Comparison of ENCODE assay signal across 9 cellular contexts in the genomic region with DNA sequence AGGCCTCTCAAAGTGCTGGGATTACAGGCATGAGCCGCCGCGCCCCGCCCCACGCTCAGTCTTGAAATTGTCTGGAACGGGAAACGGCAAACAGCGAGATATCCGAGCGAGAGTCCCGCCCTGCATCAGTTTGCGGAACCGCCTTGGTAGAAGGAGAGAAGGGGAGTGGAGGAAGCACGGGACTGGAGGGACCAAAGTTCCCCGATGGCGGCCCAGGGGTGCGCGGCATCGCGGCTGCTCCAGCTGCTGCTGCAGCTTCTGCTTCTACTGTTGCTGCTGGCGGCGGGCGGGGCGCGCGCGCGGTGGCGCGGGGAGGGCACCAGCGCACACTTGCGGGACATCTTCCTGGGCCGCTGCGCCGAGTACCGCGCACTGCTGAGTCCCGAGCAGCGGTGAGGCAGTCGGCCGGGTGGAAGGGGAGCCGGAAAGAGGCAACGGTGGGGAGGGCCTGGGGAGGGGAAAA. TPM values are rescaled to one million over a fixed set of nuclear protein-coding genes. Genes with fewer than 3 reads are reported as not detected.
DNase-seq lines count a peak whose midpoint lies in the region; ATAC-seq, FAIRE-seq and TF ChIP-seq lines count a peak whose summit lies in the region.
"Had no signal": no experiment of that assay in that cellular context is flagged by ENCODE, and none has a peak within 500 bp of the region (broad histone marks: within the 10 kb centered on the region; RNA-seq: fewer than 3 reads in every experiment).

A gene with protein sequence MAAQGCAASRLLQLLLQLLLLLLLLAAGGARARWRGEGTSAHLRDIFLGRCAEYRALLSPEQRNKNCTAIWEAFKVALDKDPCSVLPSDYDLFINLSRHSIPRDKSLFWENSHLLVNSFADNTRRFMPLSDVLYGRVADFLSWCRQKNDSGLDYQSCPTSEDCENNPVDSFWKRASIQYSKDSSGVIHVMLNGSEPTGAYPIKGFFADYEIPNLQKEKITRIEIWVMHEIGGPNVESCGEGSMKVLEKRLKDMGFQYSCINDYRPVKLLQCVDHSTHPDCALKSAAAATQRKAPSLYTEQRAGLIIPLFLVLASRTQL (plus strand): TSS at position 125 of the 463 bp plus-strand sequence. CDS start 80 bp downstream, at position 205.

- H3K36me3 ChIP-seq in MM.1S (replicated peaks; ENCODE audit: insufficient read depth, low read length) (no peaks in the 10 kb centered on the region), endothelial cell of umbilical vein (ENCODE audit: control insufficient read depth in 2 of 2, extremely low read depth in 1 of 2, insufficient read depth in 2 of 2, low read length in 2 of 2) (no peaks in the 10 kb centered on the region)

- dilution Hi-C loops in endothelial cell of umbilical vein (cut with MboI; ENCODE audit: extremely low pct_ligation_motif_present, low sequenced_read_pairs) = no loop called here

- H3K9me3 ChIP-seq in MM.1S (replicated peaks; ENCODE audit: insufficient read depth, low read length) (no peaks in the 10 kb centered on the region), endothelial cell of umbilical vein (replicated peaks; ENCODE audit: control insufficient read depth, insufficient read depth, low read length) (no peaks in the 10 kb centered on the region), mononuclear cell (ENCODE audit: low read depth, low read length) (no peaks in the 10 kb centered on the region)

- H3K9me2 ChIP-seq in MM.1S (replicated peaks; ENCODE audit: insufficient read depth, low read length) = no peaks in the 10 kb centered on the region

- H3K79me2 ChIP-seq in MM.1S (ENCODE audit: low read length) = no peaks in the 10 kb centered on the region
- no peaks in the 10 kb centered on the region for H3K79me2 ChIP-seq in endothelial cell of umbilical vein (ENCODE audit: control insufficient read depth, insufficient read depth, low read length)

- peaks cover 19% of the 10 kb centered on the region for H3K4me1 Mint-ChIP-seq in stimulated activated effector memory CD8-positive, alpha-beta T cell treated with anti-CD3 and anti-CD28 coated beads, Interleukin-12 subunit alpha, Interleukin-12 subunit beta, amount 100 ng/mL, for 72 hours

- H3K4me3 Mint-ChIP-seq in stimulated activated effector memory CD8-positive, alpha-beta T cell treated with anti-CD3 and anti-CD28 coated beads, Interleukin-12 subunit alpha, Interleukin-12 subunit beta, amount 100 ng/mL, for 72 hours = peak within 1 kb of the TSS; percentile 75

- no peaks in the 10 kb centered on the region for H3K36me3 Mint-ChIP-seq in stimulated activated effector memory CD8-positive, alpha-beta T cell treated with anti-CD3 and anti-CD28 coated beads, Interleukin-12 subunit alpha, Interleukin-12 subunit beta, amount 100 ng/mL, for 72 hours

- peak within 1 kb of the TSS; percentile 24; the same call in 1 of the 2 replicates for H3K4me2 ChIP-seq in MM.1S (ENCODE audit: low read depth, low read length)
- H3K4me2 ChIP-seq in endothelial cell of umbilical vein (ENCODE audit: insufficient read depth, low read length) = peak within 1 kb of the TSS; percentile 63

- no peak for TF ChIP-seq POLR2A in endothelial cell of umbilical vein (IDR thresholded peaks at IDR 0.05; ENCODE audit: low read depth, low read length)

- no peak within 1 kb of the TSS for H3K27ac Mint-ChIP-seq in stimulated activated effector memory CD8-positive, alpha-beta T cell treated with anti-CD3 and anti-CD28 coated beads, Interleukin-12 subunit alpha, Interleukin-12 subunit beta, amount 100 ng/mL, for 72 hours

- no TSS peak for BruUV-seq in endothelial cell of umbilical vein (replicated peaks; lab: Mats Ljungman, UMichigan)

- CTCF ChIA-PET in endothelial cell of umbilical vein (lab: Charles Lee) = interaction anchor here (1.3 kb wide), 1 partner anchor 20 kb away, joined by 3 read pairs; no protein-coding TSS in a partner anchor

- H3K27ac ChIP-seq in MM.1S (ENCODE audit: low read length) = no peak within 1 kb of the TSS
- H3K27ac ChIP-seq in endothelial cell of umbilical vein (ENCODE audit: insufficient read depth, low read depth, low read length) = no peak within 1 kb of the TSS
- H3K27ac ChIP-seq: epithelial cell of prostate had no signal

- POLR2A ChIA-PET in endothelial cell of umbilical vein (lab: Charles Lee) = interaction anchor here (0.7 kb wide), 1 partner anchor 48 kb away, joined by 3 read pairs; no protein-coding TSS in a partner anchor

- ATAC-seq in GM19397 (IDR thresholded peaks at IDR 0.05; ENCODE audit: unreplicated experiment) = peak; percentile 74
- ATAC-seq in stimulated activated effector memory CD8-positive, alpha-beta T cell treated with anti-CD3 and anti-CD28 coated beads, Interleukin-12 subunit alpha, Interleukin-12 subunit beta, amount 100 ng/mL, for 72 hours = peak; percentile 76

- H2AFZ ChIP-seq in MM.1S (ENCODE audit: low read length) (peak within 1 kb of the TSS; percentile 16; the same call in 1 of the 2 replicates), endothelial cell of umbilical vein (ENCODE audit: low read depth, low read length) (peak within 1 kb of the TSS; percentile 97)

- H3K9me1 ChIP-seq in endothelial cell of umbilical vein (replicated peaks; ENCODE audit: control insufficient read depth, extremely low read depth, insufficient read depth, low read length) = no peaks in the 10 kb centered on the region

- H3F3A ChIP-seq in MM.1S (ENCODE audit: insufficient read depth, low read length) = no peaks in the 10 kb centered on the region

- DNase-seq in MM.1S (no peak), endothelial cell of umbilical vein (ENCODE audit: low read depth, low spot score) (peak; percentile 52), H4 (ENCODE audit: low spot score) (no peak), NCI-H1105 (lab: John Stamatoyannopoulos, UW) (no peak)
- peak; percentile 48 for DNase-seq in activated CD8-positive, alpha-beta memory T cell treated with anti-CD3 and anti-CD28 coated beads, Interleukin-2, amount 50 U/mL, for 4 hours
- peak; percentile 25 to 68 for DNase-seq in stimulated activated effector memory CD8-positive, alpha-beta T cell treated with anti-CD3 and anti-CD28 coated beads, Interleukin-12 subunit alpha, Interleukin-12 subunit beta, amount 100 ng/mL, for 72 hours (ENCODE audit: low spot score in 2 of 2)

- intact Hi-C loops in endothelial cell of umbilical vein (cut with micrococcal nuclease) = no loop called here

- peak; percentile 77 for FAIRE-seq in endothelial cell of umbilical vein (lab: Jason Lieb, UNC)

- H4K20me1 ChIP-seq in MM.1S (ENCODE audit: insufficient read depth, low read length) = no peaks in the 10 kb centered on the region
- no peaks in the 10 kb centered on the region for H4K20me1 ChIP-seq in endothelial cell of umbilical vein (replicated peaks; ENCODE audit: control insufficient read depth, extremely low read depth, insufficient read depth, low read length)

- H3K9ac ChIP-seq in MM.1S (ENCODE audit: low read length) (no peak within 1 kb of the TSS), endothelial cell of umbilical vein (replicated peaks; ENCODE audit: extremely low read depth, insufficient read depth, low read length) (peak within 1 kb of the TSS; percentile 35)

- H3K4me3 ChIP-seq in MM.1S (ENCODE audit: low read length) (no peak within 1 kb of the TSS), endothelial cell of umbilical vein (replicated peaks in 1 of 3; ENCODE audit: insufficient read depth in 1 of 3, low read depth in 1 of 3, low read length in 3 of 3) (peak within 1 kb of the TSS; percentile 48 to 58 (median 53)), mononuclear cell (ENCODE audit: low read length) (peak within 1 kb of the TSS; percentile 49)

- TF ChIP-seq CTCF in MM.1S (IDR thresholded peaks at IDR 0.05; ENCODE audit: low read length) (no peak), endothelial cell of umbilical vein (IDR thresholded peaks at IDR 0.05; ENCODE audit: extremely low read depth in 1 of 2, insufficient read depth in 1 of 2, low read depth in 1 of 2, low read length in 2 of 2) (no peak)

- no peaks in the 10 kb centered on the region for H3K9me3 Mint-ChIP-seq in stimulated activated effector memory CD8-positive, alpha-beta T cell treated with anti-CD3 and anti-CD28 coated beads, Interleukin-12 subunit alpha, Interleukin-12 subunit beta, amount 100 ng/mL, for 72 hours

- H3K4me1 ChIP-seq in MM.1S (ENCODE audit: low read length) (no peaks in the 10 kb centered on the region), endothelial cell of umbilical vein (ENCODE audit: control insufficient read depth, extremely low read depth, insufficient read depth, low read length) (peaks cover 5% of the 10 kb centered on the region), mononuclear cell (ENCODE audit: insufficient read depth, low read length) (peaks cover 53% of the 10 kb centered on the region)

- H3K27me3 ChIP-seq in MM.1S (replicated peaks; ENCODE audit: insufficient read depth, low read length) (no peaks in the 10 kb centered on the region), endothelial cell of umbilical vein (ENCODE audit: control insufficient read depth in 2 of 2, insufficient read depth in 2 of 2, low read length in 2 of 2) (no peaks in the 10 kb centered on the region), mononuclear cell (ENCODE audit: insufficient read depth, low read length) (no peaks in the 10 kb centered on the region)

TF ChIP-seq in endothelial cell of umbilical vein, 7 proteins besides CTCF, POLR2A, EP300 and RAD21 (continues in another document):
- no peak for TF ChIP-seq MYC (IDR thresholded peaks at IDR 0.05; ENCODE audit: low read depth, low read length)
- TF ChIP-seq, protein P1, sequence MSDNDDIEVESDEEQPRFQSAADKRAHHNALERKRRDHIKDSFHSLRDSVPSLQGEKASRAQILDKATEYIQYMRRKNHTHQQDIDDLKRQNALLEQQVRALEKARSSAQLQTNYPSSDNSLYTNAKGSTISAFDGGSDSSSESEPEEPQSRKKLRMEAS (IDR thresholded peaks at IDR 0.05; ENCODE audit: insufficient read depth, insufficient read length) = no peak
- no peak for TF ChIP-seq JUN (IDR thresholded peaks at IDR 0.05; ENCODE audit: borderline replicate concordance, insufficient read depth, insufficient read length, low read depth)
- no peak for TF ChIP-seq GATA2 (IDR thresholded peaks at IDR 0.05; ENCODE audit: insufficient read depth, insufficient read length, low read depth, low read length)
- TF ChIP-seq POLR2AphosphoS5 (IDR thresholded peaks at IDR 0.05; ENCODE audit: insufficient read depth, low read depth, low read length) = no peak
- no peak for TF ChIP-seq FOS (IDR thresholded peaks at IDR 0.05; ENCODE audit: borderline replicate concordance, insufficient read depth, low read length)

RNA-seq across cellular contexts. Expression of the gene that starts here (rescaled TPM):
- total RNA-seq in endothelial cell of umbilical vein (6.6 and 10.7 TPM in 2 replicates), mononuclear cell (76.4 TPM)
- 14.0 and 14.9 TPM in 2 replicates for polyA plus RNA-seq in endothelial cell of umbilical vein
- 12.9 and 13.9 TPM in 2 replicates for polyA plus RNA-seq in endothelial cell of umbilical vein (2011; cell fraction: cytosol; rRNA removed)
- polyA plus RNA-seq in endothelial cell of umbilical vein (2011; cell fraction: nucleus; rRNA removed) = 4.9 and 5.7 TPM in 2 replicates
- polyA plus RNA-seq in endothelial cell of umbilical vein (2012) = 16.0 and 18.3 TPM in 2 replicates
- polyA minus RNA-seq in endothelial cell of umbilical vein = 3.5 and 6.5 TPM in 2 replicates
- not detected for polyA minus RNA-seq in endothelial cell of umbilical vein (2011; cell fraction: cytosol; rRNA and poly(A)+ RNA removed)
- polyA minus RNA-seq in endothelial cell of umbilical vein (2011; cell fraction: nucleus; rRNA and poly(A)+ RNA removed) = 2.0 and 2.1 TPM in 2 replicates
- total RNA-seq in H4 (2014; rRNA removed; shearing (Covaris generic)) = 0.56 TPM in 1 of 2 replicates, not detected in the other

Comparison
In these comparisons a context has a peak if more than half of its experiments do, and no peak if none do; other contexts are left out.
1. DNase-seq: peak in activated CD8-positive, alpha-beta memory T cell treated with anti-CD3 and anti-CD28 coated beads, Interleukin-2, amount 50 U/mL, for 4 hours (single experiment), endothelial cell of umbilical vein (single experiment) and stimulated activated effector memory CD8-positive, alpha-beta T cell treated with anti-CD3 and anti-CD28 coated beads, Interleukin-12 subunit alpha, Interleukin-12 subunit beta, amount 100 ng/mL, for 72 hours (2 of 2); none in MM.1S (single experiment), H4 (single experiment) and NCI-H1105 (single experiment).